ENCODE assay signal across 14 cellular contexts in genomic region chr11:117822522-117823033, GRCh38. TPM values are rescaled to one million over a fixed set of nuclear protein-coding genes. Genes with fewer than 3 reads are reported as not detected.
DNase-seq lines count a peak whose midpoint lies in the region; ATAC-seq, FAIRE-seq and TF ChIP-seq lines count a peak whose summit lies in the region.
"Had no signal": no experiment of that assay in that cellular context is flagged by ENCODE, and none has a peak within 500 bp of the region (broad histone marks: within the 10 kb centered on the region; RNA-seq: fewer than 3 reads in every experiment).

No MANE protein-coding gene starts in this region.

- no peaks in the 10 kb centered on the region for H3K79me2 ChIP-seq in GM12878 (ENCODE audit: control insufficient read depth, insufficient read depth, low read length)

- no peak overlapping the region for H2AFZ ChIP-seq in GM12878 (ENCODE audit: control insufficient read depth, low read depth, low read length)

- H3K9me3 Mint-ChIP-seq in stimulated activated naive CD8-positive, alpha-beta T cell treated with anti-CD3 and anti-CD28 coated beads, Interleukin-15, Interleukin-2, amounts not matched to agents 100 ng/mL and 50 ng/mL, for 24 hours, result no peaks in the 10 kb centered on the region
- H3K9me3 Mint-ChIP-seq in naive thymus-derived CD4-positive, alpha-beta T cell, result peaks cover 0 to 3% (median 0%) of the 10 kb centered on the region in 11 donors

- no peak overlapping the region for H3K4me3 ChIP-seq in GM12878
- H3K4me3 ChIP-seq in naive thymus-derived CD4-positive, alpha-beta T cell (ENCODE audit: low read length), result peak overlapping the region; percentile 9
- H3K4me3 ChIP-seq: left lung, SK-N-MC had no signal

- H4K20me1 ChIP-seq in GM12878 (ENCODE audit: control insufficient read depth, insufficient read depth), result no peaks in the 10 kb centered on the region

- no peak overlapping the region for H3K27ac ChIP-seq in GM12878 (ENCODE audit: control insufficient read depth, insufficient read depth)
- no peak overlapping the region for H3K27ac ChIP-seq in naive thymus-derived CD4-positive, alpha-beta T cell (ENCODE audit: low read depth, low read length)
- H3K27ac ChIP-seq: SK-N-MC, VCaP had no signal

- H3K27me3 ChIP-seq in GM12878 (replicated peaks in 1 of 2; ENCODE audit: control insufficient read depth in 2 of 2, insufficient read depth in 2 of 2, low read length in 1 of 2), result no peaks in the 10 kb centered on the region
- no peaks in the 10 kb centered on the region for H3K27me3 ChIP-seq in naive thymus-derived CD4-positive, alpha-beta T cell (ENCODE audit: control insufficient read depth in 2 of 2, insufficient read depth in 2 of 2, low read length in 2 of 2)
- H3K27me3 ChIP-seq: left lung had no signal

- TF ChIP-seq RAD21 in GM12878 (IDR thresholded peaks at IDR 0.05; ENCODE audit: insufficient read depth, low read depth, low read length), result no peak

- SMC1A ChIA-PET in GM12878 (lab: Charles Lee; ENCODE audit: uncharacterized antibody, unreplicated experiment), result interaction anchor here (1.0 to 11.7 kb wide), 21 partner anchors 12 to 231 kb away, joined by 3 to 183 read pairs (median 4); no protein-coding TSS in a partner anchor

- no peaks in the 10 kb centered on the region for H3K36me3 ChIP-seq in GM12878 (ENCODE audit: control insufficient read depth in 2 of 2, insufficient read depth in 2 of 2, low read length in 1 of 2)
- no peaks in the 10 kb centered on the region for H3K36me3 ChIP-seq in naive thymus-derived CD4-positive, alpha-beta T cell (ENCODE audit: control insufficient read depth in 2 of 3, insufficient read depth in 3 of 3, low read length in 3 of 3)
- H3K36me3 ChIP-seq: left lung had no signal

- RAD21 ChIA-PET in GM12878 (lab: Charles Lee; ENCODE audit: unreplicated experiment), result interaction anchor here (0.7 to 22.6 kb wide), 13 partner anchors 12 to 349 kb away, joined by 3 to 393 read pairs (median 5); no protein-coding TSS in a partner anchor

- intact Hi-C loops in GM12878 (cut with micrococcal nuclease; ENCODE audit: unreplicated experiment), result loop anchor here (1.0 kb wide), 3 partner anchors 22 to 231 kb away; no protein-coding TSS in a partner anchor
- intact Hi-C loops in naive thymus-derived CD4-positive, alpha-beta T cell (cut with micrococcal nuclease), result loop anchor here (1.0 to 5.0 kb wide), 7 partner anchors 16 to 231 kb away; partner anchors contain the start of gene IL10RA (in 1 of the 2)

- H3K4me2 ChIP-seq in GM12878 (ENCODE audit: control insufficient read depth, insufficient read depth), result no peak overlapping the region

- no peaks in the 10 kb centered on the region for H3K27me3 Mint-ChIP-seq in stimulated activated naive CD8-positive, alpha-beta T cell treated with anti-CD3 and anti-CD28 coated beads, Interleukin-15, Interleukin-2, amounts not matched to agents 100 ng/mL and 50 ng/mL, for 24 hours
- H3K27me3 Mint-ChIP-seq in naive thymus-derived CD4-positive, alpha-beta T cell, result no peaks in the 10 kb centered on the region

- no peak for TF ChIP-seq CTCF in GM12878 (IDR thresholded peaks at IDR 0.05 in 2 of 3, conservative IDR thresholded peaks at IDR 0.05 in 1 of 3; ENCODE audit: control insufficient read depth in 2 of 3, extremely low read depth in 1 of 3, insufficient read depth in 1 of 3, low read depth in 3 of 3, low read length in 3 of 3)

- peak overlapping the region; percentile 85 for H3K27ac Mint-ChIP-seq in stimulated activated naive CD8-positive, alpha-beta T cell treated with anti-CD3 and anti-CD28 coated beads, Interleukin-15, Interleukin-2, amounts not matched to agents 100 ng/mL and 50 ng/mL, for 24 hours
- H3K27ac Mint-ChIP-seq in naive thymus-derived CD4-positive, alpha-beta T cell, result peak overlapping the region in 4 of 9 donors; percentile 66 to 91 (median 85)

- H3K9ac ChIP-seq in GM12878 (ENCODE audit: control insufficient read depth, insufficient read depth, low read length), result no peak overlapping the region

- peaks cover 26% of the 10 kb centered on the region for H3K4me1 ChIP-seq in GM12878 (ENCODE audit: control insufficient read depth, insufficient read depth, low read length)
- peaks cover 25 to 45% of the 10 kb centered on the region in 2 donors for H3K4me1 ChIP-seq in naive thymus-derived CD4-positive, alpha-beta T cell (ENCODE audit: control insufficient read depth in 2 of 2, insufficient read depth in 2 of 2, low read length in 2 of 2)

- ATAC-seq in stimulated activated naive CD8-positive, alpha-beta T cell treated with anti-CD3 and anti-CD28 coated beads, Interleukin-15, Interleukin-2, amounts not matched to agents 100 U/mL and 50 U/mL, for 24 hours, result no peak
- no peak for ATAC-seq in GM12878
- ATAC-seq in naive thymus-derived CD4-positive, alpha-beta T cell, result no peak
- no peak for ATAC-seq in GM18517 (IDR thresholded peaks at IDR 0.05; ENCODE audit: unreplicated experiment)

- H3K4me1 Mint-ChIP-seq in stimulated activated naive CD8-positive, alpha-beta T cell treated with anti-CD3 and anti-CD28 coated beads, Interleukin-15, Interleukin-2, amounts not matched to agents 100 ng/mL and 50 ng/mL, for 24 hours (ENCODE audit: low read depth), result peaks cover 81% of the 10 kb centered on the region
- peaks cover 38 to 59% (median 52%) of the 10 kb centered on the region in 7 donors for H3K4me1 Mint-ChIP-seq in naive thymus-derived CD4-positive, alpha-beta T cell

- H3K36me3 Mint-ChIP-seq in stimulated activated naive CD8-positive, alpha-beta T cell treated with anti-CD3 and anti-CD28 coated beads, Interleukin-15, Interleukin-2, amounts not matched to agents 100 ng/mL and 50 ng/mL, for 24 hours (ENCODE audit: low read depth), result no peaks in the 10 kb centered on the region
- H3K36me3 Mint-ChIP-seq in naive thymus-derived CD4-positive, alpha-beta T cell, result peaks cover 0 to 2% (median 0%) of the 10 kb centered on the region in 5 donors

- no peak for TF ChIP-seq POLR2A in GM12878 (IDR thresholded peaks at IDR 0.05; ENCODE audit: low read depth, low read length)

- WGBS in GM12878 (ENCODE audit: insufficient coverage, insufficient replicate concordance, low lambda C conversion rate, missing lambda C conversion rate), result 63% methylated on average over 16 of the region's 17 CpGs

- TF ChIP-seq EP300 in GM12878 (IDR thresholded peaks at IDR 0.05; ENCODE audit: borderline replicate concordance in 1 of 2, control insufficient read depth in 1 of 2, low read depth in 2 of 2, low read length in 2 of 2), result no peak

- in situ Hi-C loops in GM12878 (cut with MboI), result no loop called here

- no peaks in the 10 kb centered on the region for H3K9me3 ChIP-seq in GM12878 (replicated peaks; ENCODE audit: control insufficient read depth, insufficient read depth, low read length)
- H3K9me3 ChIP-seq in naive thymus-derived CD4-positive, alpha-beta T cell (ENCODE audit: control insufficient read depth in 2 of 3, low read length in 3 of 3), result no peaks in the 10 kb centered on the region
- H3K9me3 ChIP-seq: left lung had no signal

- peak overlapping the region; percentile 54 for H3K4me3 Mint-ChIP-seq in stimulated activated naive CD8-positive, alpha-beta T cell treated with anti-CD3 and anti-CD28 coated beads, Interleukin-15, Interleukin-2, amounts not matched to agents 100 ng/mL and 50 ng/mL, for 24 hours
- H3K4me3 Mint-ChIP-seq in naive thymus-derived CD4-positive, alpha-beta T cell, result peak overlapping the region in 5 of 10 donors; percentile 39 to 64 (median 48)

- FAIRE-seq in GM12878 (lab: Jason Lieb, UNC), result no peak
- FAIRE-seq: astrocyte, H54 had no signal

- POLR2A ChIA-PET in GM12878 (lab: Charles Lee), result interaction anchor here (0.7 to 2.7 kb wide), 4 partner anchors 9 to 129 kb away, joined by 3 to 9 read pairs (median 4); no protein-coding TSS in a partner anchor
- POLR2A ChIA-PET in naive thymus-derived CD4-positive, alpha-beta T cell (lab: Charles Lee), result interaction anchor here (0.6 to 1.9 kb wide), 6 partner anchors 11 to 969 kb away, joined by 3 to 7 read pairs (median 4); no protein-coding TSS in a partner anchor

- CTCF ChIA-PET in GM12878 (lab: Yijun Ruan, JAX), result interaction anchor here (0.8 to 16.0 kb wide), 22 partner anchors 8 to 398 kb away, joined by 3 to 503 read pairs (median 6); no protein-coding TSS in a partner anchor
- CTCF ChIA-PET in naive thymus-derived CD4-positive, alpha-beta T cell (lab: Charles Lee), result interaction anchor here (0.7 to 10.9 kb wide), 12 partner anchors 12 to 455 kb away, joined by 3 to 138 read pairs (median 4); no protein-coding TSS in a partner anchor

- no peak for DNase-seq in stimulated activated naive CD8-positive, alpha-beta T cell treated with anti-CD3 and anti-CD28 coated beads, Interleukin-15, Interleukin-2, amounts not matched to agents 100 U/mL and 50 U/mL, for 24 hours
- DNase-seq in GM12878 (ENCODE audit: low read depth, low spot score), result no peak
- DNase-seq in naive thymus-derived CD4-positive, alpha-beta T cell, result no peak
- DNase-seq in T1000 (lab: John Stamatoyannopoulos, UW), result no peak
- DNase-seq in RPMI8226, result no peak
- no peak for DNase-seq in SKM-1 treated with dmso at 0.1 percent for 144 hours (lab: John Stamatoyannopoulos, UW; ENCODE audit: unreplicated experiment)
- DNase-seq: DMS153 had no signal

- no TSS peak for BruUV-seq in GM12878 (replicated peaks; lab: Mats Ljungman, UMichigan)

RNA-seq across cellular contexts. Expression of gene FXYD2, which starts 2.0 kb away (rescaled TPM):
- total RNA-seq in GM12878 (2013; cell fraction: nucleolus; rRNA removed), result 0.56 and 0.64 TPM in 2 replicates
- total RNA-seq in GM12878 (2014; rRNA removed), result 3.6 and 3.8 TPM in 2 replicates
- 1.2 and 1.5 TPM in 2 replicates for total RNA-seq in GM12878 (2014; rRNA removed; fragmentation: Illumina TruSeq; extraction: Trizol)
- total RNA-seq in GM12878 (2021), result 1.8 and 2.0 TPM in 2 replicates
- 3.6 TPM for polyA plus RNA-seq in GM12878 (2011; ENCODE audit: low read depth)
- 3.2 and 4.5 TPM in 2 replicates for polyA plus RNA-seq in GM12878 (2011; rRNA removed)
- polyA plus RNA-seq in GM12878 (2011; cell fraction: cytosol; rRNA removed), result 9.8 TPM in 2 replicates
- polyA plus RNA-seq in GM12878 (2011; cell fraction: nucleus; rRNA removed), result 2.4 and 8.4 TPM in 2 replicates
- polyA plus RNA-seq in GM12878 (2012), result 4.5 and 6.7 TPM in 2 replicates
- polyA plus RNA-seq in GM12878 (2014; fragmentation: Illumina TruSeq; extraction: Trizol), result 1.9 TPM in 1 of 2 replicates, not detected in the other
- 1 to 10 TPM; 1.6 to 1.9 TPM for polyA plus RNA-seq in GM12878 (2014; fragmentation: Nextera tagmentation; extraction: Ambion mirVana)
- 2.0 and 2.9 TPM in 2 replicates for polyA plus RNA-seq in GM12878 (2014; rRNA removed)
- polyA plus RNA-seq in GM12878 (2016; fragmentation: Nextera tagmentation; extraction: Ambion mirVana), result 1 to 10 TPM; 3.3 to 4.1 TPM
- 2.9 and 5.7 TPM in 2 replicates for polyA minus RNA-seq in GM12878 (2011; rRNA and poly(A)+ RNA removed)
- polyA minus RNA-seq in GM12878 (2011; cell fraction: cytosol; rRNA and poly(A)+ RNA removed), result not detected in 2 replicates
- 1.5 and 1.9 TPM in 2 replicates for polyA minus RNA-seq in GM12878 (2011; cell fraction: nucleus; rRNA and poly(A)+ RNA removed)
- 1 to 10 TPM; 3.1 to 6.7 (median 4.4) TPM for total RNA-seq in naive thymus-derived CD4-positive, alpha-beta T cell
- 10 to 100 TPM; 11.2 to 25.6 TPM for polyA plus RNA-seq in naive thymus-derived CD4-positive, alpha-beta T cell
- total RNA-seq: astrocyte had no signal

RNA-seq across cellular contexts. Expression of gene DSCAML1, which starts 25.6 kb away (rescaled TPM):
- 0.48 and 1.6 TPM in 2 replicates for total RNA-seq in GM12878 (2013; cell fraction: nucleolus; rRNA removed)
- total RNA-seq in GM12878 (2014; rRNA removed) (0.06 and 0.11 TPM in 2 replicates), GM12878 (2014; rRNA removed; fragmentation: Illumina TruSeq; extraction: Trizol) (0.05 and 0.09 TPM in 2 replicates), GM12878 (2021) (0.13 TPM in 2 replicates)
- polyA plus RNA-seq in GM12878 (2011; ENCODE audit: low read depth), result 0.03 TPM
- polyA plus RNA-seq in GM12878 (2011; rRNA removed) (0.18 and 0.20 TPM in 2 replicates), GM12878 (2014; fragmentation: Illumina TruSeq; extraction: Trizol) (0.06 and 0.11 TPM in 2 replicates), GM12878 (2014; fragmentation: Nextera tagmentation; extraction: Ambion mirVana) (under 1 TPM in 1 of 2 experiments, not detected in 1; 0.03 TPM), GM12878 (2014; rRNA removed) (0.06 and 0.10 TPM in 2 replicates), GM12878 (2016; fragmentation: Nextera tagmentation; extraction: Ambion mirVana) (under 1 TPM; 0.03 TPM)
- 0.39 and 0.47 TPM in 2 replicates for polyA plus RNA-seq in GM12878 (2011; cell fraction: cytosol; rRNA removed)
- 1.5 TPM in 2 replicates for polyA plus RNA-seq in GM12878 (2011; cell fraction: nucleus; rRNA removed)
- polyA plus RNA-seq in GM12878 (2012), result 0.15 and 0.39 TPM in 2 replicates
- polyA minus RNA-seq in GM12878 (2011; rRNA and poly(A)+ RNA removed), result 0.26 and 0.80 TPM in 2 replicates
- polyA minus RNA-seq in GM12878 (2011; cell fraction: cytosol; rRNA and poly(A)+ RNA removed), result 0.27 TPM in 1 of 2 replicates, not detected in the other
- 2.3 and 3.7 TPM in 2 replicates for polyA minus RNA-seq in GM12878 (2011; cell fraction: nucleus; rRNA and poly(A)+ RNA removed)
- total RNA-seq in naive thymus-derived CD4-positive, alpha-beta T cell, result 1 to 10 TPM in 1 of 5 experiments, under 1 TPM in 4; 0.17 to 1.3 (median 0.60) TPM
- not detected for polyA plus RNA-seq in naive thymus-derived CD4-positive, alpha-beta T cell

RNA-seq across cellular contexts. Expression of gene FXYD6, which starts 53.9 kb away (rescaled TPM):
- 0.27 TPM in 1 of 2 replicates, not detected in the other for total RNA-seq in GM12878 (2013; cell fraction: nucleolus; rRNA removed)
- total RNA-seq in GM12878 (2014; rRNA removed), result 0.11 and 0.27 TPM in 2 replicates
- total RNA-seq in GM12878 (2014; rRNA removed; fragmentation: Illumina TruSeq; extraction: Trizol), result 0.09 TPM in 1 of 2 replicates, not detected in the other
- total RNA-seq in GM12878 (2021), result 0.10 and 0.93 TPM in 2 replicates
- polyA plus RNA-seq in GM12878 (2011; ENCODE audit: low read depth), result not detected
- 2.0 and 2.1 TPM in 2 replicates for polyA plus RNA-seq in GM12878 (2011; rRNA removed)
- 2.2 and 2.8 TPM in 2 replicates for polyA plus RNA-seq in GM12878 (2011; cell fraction: cytosol; rRNA removed)
- polyA plus RNA-seq in GM12878 (2011; cell fraction: nucleus; rRNA removed), result 2.2 and 3.1 TPM in 2 replicates
- 0.42 and 0.62 TPM in 2 replicates for polyA plus RNA-seq in GM12878 (2012)
- polyA plus RNA-seq in GM12878 (2014; fragmentation: Illumina TruSeq; extraction: Trizol), result 0.46 and 1.2 TPM in 2 replicates
- polyA plus RNA-seq in GM12878 (2014; fragmentation: Nextera tagmentation; extraction: Ambion mirVana), result under 1 TPM; 0.16 to 0.29 TPM
- 0.42 and 0.88 TPM in 2 replicates for polyA plus RNA-seq in GM12878 (2014; rRNA removed)
- polyA plus RNA-seq in GM12878 (2016; fragmentation: Nextera tagmentation; extraction: Ambion mirVana), result not detected
- polyA minus RNA-seq in GM12878 (2011; rRNA and poly(A)+ RNA removed), result 1.5 and 4.3 TPM in 2 replicates
- polyA minus RNA-seq in GM12878 (2011; cell fraction: cytosol; rRNA and poly(A)+ RNA removed), result not detected in 2 replicates
- polyA minus RNA-seq in GM12878 (2011; cell fraction: nucleus; rRNA and poly(A)+ RNA removed), result 0.96 and 1.9 TPM in 2 replicates
- total RNA-seq in naive thymus-derived CD4-positive, alpha-beta T cell, result 1 to 10 TPM in 1 of 5 experiments, under 1 TPM in 2, not detected in 2; 0.10 to 5.4 (median 0.98) TPM
- polyA plus RNA-seq in naive thymus-derived CD4-positive, alpha-beta T cell, result not detected
